Comparison of ENCODE assay signal across 8 cellular contexts in genomic region chr17:49646391-49647255, GRCh38. TPM values are rescaled to one million over a fixed set of nuclear protein-coding genes. Genes with fewer than 3 reads are reported as not detected.
DNase-seq lines count a peak whose midpoint lies in the region; ATAC-seq, FAIRE-seq and TF ChIP-seq lines count a peak whose summit lies in the region.

No MANE protein-coding gene starts in this region.

- no peaks in the 10 kb centered on the region for H3K27me3 ChIP-seq in GM23248 (replicated peaks; ENCODE audit: insufficient read depth)
- H3K27me3 ChIP-seq in endothelial cell of umbilical vein (ENCODE audit: control insufficient read depth in 2 of 2, insufficient read depth in 2 of 2, low read length in 2 of 2) = no peaks in the 10 kb centered on the region
- no peaks in the 10 kb centered on the region for H3K27me3 ChIP-seq in psoas muscle (ENCODE audit: insufficient read depth in 3 of 3, low read length in 2 of 3)

- H4K20me1 ChIP-seq in GM23248 (ENCODE audit: insufficient read depth) = no peaks in the 10 kb centered on the region
- no peaks in the 10 kb centered on the region for H4K20me1 ChIP-seq in endothelial cell of umbilical vein (replicated peaks; ENCODE audit: control insufficient read depth, extremely low read depth, insufficient read depth, low read length)

- POLR2A ChIA-PET in endothelial cell of umbilical vein (lab: Charles Lee) = interaction anchor here (0.6 to 1.2 kb wide), 2 partner anchors 10 to 31 kb away, joined by 3 read pairs; no protein-coding TSS in a partner anchor

- H3K9me2 ChIP-seq in GM23248 (ENCODE audit: insufficient read depth) = no peaks in the 10 kb centered on the region

- TF ChIP-seq CTCF in endothelial cell of umbilical vein (IDR thresholded peaks at IDR 0.05; ENCODE audit: extremely low read depth in 1 of 2, insufficient read depth in 1 of 2, low read depth in 1 of 2, low read length in 2 of 2) = no peak
- TF ChIP-seq CTCF in psoas muscle (IDR thresholded peaks at IDR 0.05) = no peak

- peaks cover 89% of the 10 kb centered on the region for H3K79me2 ChIP-seq in GM23248 (ENCODE audit: insufficient read depth)
- peaks cover 44% of the 10 kb centered on the region for H3K79me2 ChIP-seq in endothelial cell of umbilical vein (ENCODE audit: control insufficient read depth, insufficient read depth, low read length)

- H3K36me3 ChIP-seq in GM23248 (ENCODE audit: low read depth) (no peaks in the 10 kb centered on the region), endothelial cell of umbilical vein (ENCODE audit: control insufficient read depth in 2 of 2, extremely low read depth in 1 of 2, insufficient read depth in 2 of 2, low read length in 2 of 2) (no peaks in the 10 kb centered on the region), psoas muscle (ENCODE audit: insufficient read depth in 1 of 2, low read depth in 1 of 2) (peaks cover 0 to 2% of the 10 kb centered on the region in 2 donors)

- ATAC-seq in SK-N-SH treated with all-trans-retinoic acid at 6 μM for 48 hours (peak; percentile 96), psoas muscle (peak; percentile 86 to 89 (median 88)), HG02973 (IDR thresholded peaks at IDR 0.05; ENCODE audit: unreplicated experiment) (no peak)

- no peaks in the 10 kb centered on the region for H3K9me1 ChIP-seq in endothelial cell of umbilical vein (replicated peaks; ENCODE audit: control insufficient read depth, extremely low read depth, insufficient read depth, low read length)

- 50 to 54% methylated on average over 10 of the region's 10 CpGs for WGBS in GM23248 (ENCODE audit: low coverage in 1 of 2, low lambda C conversion rate in 2 of 2, missing lambda C conversion rate in 2 of 2), 2 experiments
- 40 to 52% (median 46%) methylated on average over 10 of the region's 10 CpGs for WGBS in psoas muscle, 3 donors

- no peak for TF ChIP-seq POLR2A in endothelial cell of umbilical vein (IDR thresholded peaks at IDR 0.05; ENCODE audit: low read depth, low read length)

- DNase-seq in ACHN (peak; percentile 90), GM23248 (peak; percentile 84), endothelial cell of umbilical vein (ENCODE audit: low read depth, low spot score) (peak; percentile 38), psoas muscle (peak; percentile 50 to 78), NCI-H2107 treated with DMSO at 0.1 percent for 48 hours (lab: John Stamatoyannopoulos, UW; ENCODE audit: unreplicated experiment) (no peak), GM19240 (ENCODE audit: insufficient read length, low spot score) (no peak)

- H3K9me3 ChIP-seq in GM23248 (ENCODE audit: low read depth) (no peaks in the 10 kb centered on the region), endothelial cell of umbilical vein (replicated peaks; ENCODE audit: control insufficient read depth, insufficient read depth, low read length) (no peaks in the 10 kb centered on the region), psoas muscle (no peaks in the 10 kb centered on the region)

- dilution Hi-C loops in endothelial cell of umbilical vein (cut with MboI; ENCODE audit: extremely low pct_ligation_motif_present, low sequenced_read_pairs) = no loop called here

- CTCF ChIA-PET in endothelial cell of umbilical vein (lab: Charles Lee) = interaction anchor here (0.7 to 1.8 kb wide), 19 partner anchors 9 to 205 kb away, joined by 3 to 9 read pairs (median 4); partner anchors contain the start of genes FAM117A, NXPH3 and SPOP

- peak overlapping the region; percentile 84 for H3K4me2 ChIP-seq in GM23248 (ENCODE audit: unreplicated experiment)
- peak overlapping the region; percentile 5 for H3K4me2 ChIP-seq in endothelial cell of umbilical vein (ENCODE audit: insufficient read depth, low read length)

- intact Hi-C loops in endothelial cell of umbilical vein (cut with micrococcal nuclease) (no loop called here), psoas muscle (cut with DNase I) (no loop called here)

- H3K4me1 ChIP-seq in GM23248 (ENCODE audit: insufficient read depth) (peaks cover 33% of the 10 kb centered on the region), endothelial cell of umbilical vein (ENCODE audit: control insufficient read depth, extremely low read depth, insufficient read depth, low read length) (peaks cover 10% of the 10 kb centered on the region), psoas muscle (peaks cover 64% of the 10 kb centered on the region)

- in situ Hi-C loops in ACHN (cut with HindIII; ENCODE audit: low pct_ligation_motif_present, low pct_unique_long_range_greater_than_20kb, low sequenced_read_pairs) = no loop called here
- in situ Hi-C loops in GM23248 (cut with MboI) = no loop called here

- peak overlapping the region; percentile 66 for H3K4me3 ChIP-seq in GM23248
- no peak overlapping the region for H3K4me3 ChIP-seq in endothelial cell of umbilical vein (replicated peaks in 1 of 3; ENCODE audit: insufficient read depth in 1 of 3, low read depth in 1 of 3, low read length in 3 of 3)
- peak overlapping the region; percentile 49 for H3K4me3 ChIP-seq in psoas muscle

- no TSS peak for BruUV-seq in endothelial cell of umbilical vein (replicated peaks; lab: Mats Ljungman, UMichigan)

- H2AFZ ChIP-seq in GM23248 = 0 out of 2 replicates have a peak overlapping the region, but pooled peaks have one; percentile 0
- H2AFZ ChIP-seq in endothelial cell of umbilical vein (ENCODE audit: low read depth, low read length) = no peak overlapping the region

- peak overlapping the region; percentile 64 for H3K9ac ChIP-seq in GM23248
- H3K9ac ChIP-seq in endothelial cell of umbilical vein (replicated peaks; ENCODE audit: extremely low read depth, insufficient read depth, low read length) = no peak overlapping the region

- peak; percentile 77 for FAIRE-seq in endothelial cell of umbilical vein (lab: Jason Lieb, UNC)

- H3K27ac ChIP-seq in GM23248 (peak overlapping the region; percentile 81), endothelial cell of umbilical vein (ENCODE audit: insufficient read depth, low read depth, low read length) (no peak overlapping the region), psoas muscle (peak overlapping the region; percentile 89)

- peaks cover 43% of the 10 kb centered on the region for H3F3A ChIP-seq in GM23248 (ENCODE audit: insufficient read depth)

TF ChIP-seq in SK-N-SH treated with all-trans-retinoic acid at 6 μM for 48 hours, 23 proteins besides CTCF, POLR2A, EP300 and RAD21:
- no peak for TF ChIP-seq ZNF70 (CRISPR knock-in tag; IDR thresholded peaks at IDR 0.05)
- no peak for TF ChIP-seq TCF4 (CRISPR knock-in tag; IDR thresholded peaks at IDR 0.05; ENCODE audit: borderline replicate concordance)
- 0 out of 2 replicates have a peak, but pooled peaks have one; percentile 23 for TF ChIP-seq PATZ1 (CRISPR knock-in tag; IDR thresholded peaks at IDR 0.05; ENCODE audit: borderline replicate concordance)
TF ChIP-seq in SK-N-SH treated with all-trans-retinoic acid at 6 μM for 48 hours: peak in this region for 1.

TF ChIP-seq in endothelial cell of umbilical vein, 7 proteins besides CTCF, POLR2A, EP300 and RAD21:
- TF ChIP-seq FOS (IDR thresholded peaks at IDR 0.05; ENCODE audit: borderline replicate concordance, insufficient read depth, low read length) (peak; percentile 50), MAX (IDR thresholded peaks at IDR 0.05; ENCODE audit: insufficient read depth, insufficient read length) (no peak), JUN (IDR thresholded peaks at IDR 0.05; ENCODE audit: borderline replicate concordance, insufficient read depth, insufficient read length, low read depth) (no peak), MYC (IDR thresholded peaks at IDR 0.05; ENCODE audit: low read depth, low read length) (no peak)

RNA-seq across cellular contexts. Expression of gene SPOP, which starts 31.3 kb away (rescaled TPM):
- 40.5 and 69.8 TPM in 2 replicates for total RNA-seq in GM23248 (2014; rRNA removed; shearing (Covaris generic))
- polyA plus RNA-seq in GM23248 (2016; fragmentation: Nextera tagmentation; extraction: Ambion mirVana) (64.1 and 66.0 TPM in 2 replicates), endothelial cell of umbilical vein (46.9 and 55.5 TPM in 2 replicates), psoas muscle (10 to 100 TPM; 31.2 to 64.9 (median 35.5) TPM)
- total RNA-seq in endothelial cell of umbilical vein (61.0 and 61.9 TPM in 2 replicates), psoas muscle (10 to 100 TPM; 37.1 to 59.7 (median 52.0) TPM)
- polyA plus RNA-seq in endothelial cell of umbilical vein (2011; cell fraction: cytosol; rRNA removed) = 42.6 and 43.6 TPM in 2 replicates
- 85.1 and 105 TPM in 2 replicates for polyA plus RNA-seq in endothelial cell of umbilical vein (2011; cell fraction: nucleus; rRNA removed)
- polyA plus RNA-seq in endothelial cell of umbilical vein (2012) = 45.0 and 51.7 TPM in 2 replicates
- polyA minus RNA-seq in endothelial cell of umbilical vein = 91.0 and 97.0 TPM in 2 replicates
- polyA minus RNA-seq in endothelial cell of umbilical vein (2011; cell fraction: cytosol; rRNA and poly(A)+ RNA removed) = 45.3 TPM
- polyA minus RNA-seq in endothelial cell of umbilical vein (2011; cell fraction: nucleus; rRNA and poly(A)+ RNA removed) = 58.0 and 66.0 TPM in 2 replicates

Comparison
In these comparisons a context has a peak if more than half of its experiments do, and no peak if none do; other contexts are left out.
1. DNase-seq: peak in ACHN (single experiment), GM23248 (single experiment), endothelial cell of umbilical vein (single experiment) and psoas muscle (2 of 2); none in NCI-H2107 treated with DMSO at 0.1 percent for 48 hours (single experiment) and GM19240 (single experiment).
2. H3K4me3 ChIP-seq: peak in GM23248 (single experiment) and psoas muscle (single experiment); none in endothelial cell of umbilical vein (0 of 3).